14 cellular contexts compared by ENCODE assay signal in the genomic region with DNA sequence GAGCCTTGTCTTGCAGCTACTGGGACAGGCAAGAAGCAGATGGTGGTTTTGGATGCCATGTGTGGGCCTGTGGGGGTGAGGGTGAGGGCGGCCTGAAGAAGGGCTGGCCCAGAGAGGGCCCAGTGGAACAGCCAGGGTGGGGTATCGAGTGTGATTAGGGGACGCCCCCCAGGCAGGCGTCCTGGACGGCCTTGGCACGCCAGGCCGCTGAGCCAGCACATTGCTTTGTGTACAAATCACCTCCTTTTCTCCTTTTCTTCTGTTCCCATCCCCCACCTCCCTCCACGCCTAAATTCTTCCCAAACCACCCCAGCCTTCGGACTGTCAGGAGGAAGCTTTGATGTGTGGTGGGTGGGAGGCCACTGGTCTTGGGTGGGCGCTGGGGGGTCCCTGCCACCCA. TPM values are rescaled to one million over a fixed set of nuclear protein-coding genes. Genes with fewer than 3 reads are reported as not detected.
A peak's percentile ranks its signal among the peaks of the same experiment; 100 is the strongest.
DNase-seq lines count a peak whose midpoint lies in the region; ATAC-seq and TF ChIP-seq lines count a peak whose summit lies in the region.
"Had no signal": no experiment of that assay in that cellular context is flagged by ENCODE, and none has a peak within 500 bp of the region (broad histone marks: within the 10 kb centered on the region; RNA-seq: fewer than 3 reads in every experiment).

No MANE protein-coding gene starts in this region.

- H3K27ac ChIP-seq in A673 (ENCODE audit: low read depth, low read length, poor library complexity, severe bottlenecking) (peak overlapping the region; percentile 50), mesodermal cell (ENCODE audit: low read depth, low read length, severe bottlenecking) (peak overlapping the region; percentile 12)

- TF ChIP-seq CTCF in A673 (conservative IDR thresholded peaks at IDR 0.05; ENCODE audit: low read depth, low read length) = no peak

- H3K4me3 ChIP-seq in A673 (ENCODE audit: low read depth, low read length, poor library complexity, severe bottlenecking) = no peak overlapping the region
- peak overlapping the region; percentile 16 for H3K4me3 ChIP-seq in adipocyte (ENCODE audit: low read length)
- no peak overlapping the region for H3K4me3 ChIP-seq in mesodermal cell (ENCODE audit: extremely low read depth, insufficient read depth, low read length, poor library complexity, severe bottlenecking)
- H3K4me3 ChIP-seq: right atrium auricular region had no signal

- POLR2A ChIA-PET in A673 (lab: Charles Lee; ENCODE audit: low non-redundant PET) = no interaction called here

- H3K9me3 ChIP-seq in A673 (ENCODE audit: low read depth, low read length, poor library complexity, severe bottlenecking) = no peaks in the 10 kb centered on the region
- no peaks in the 10 kb centered on the region for H3K9me3 ChIP-seq in adipocyte (ENCODE audit: control insufficient read depth, low read length)
- no peaks in the 10 kb centered on the region for H3K9me3 ChIP-seq in mesodermal cell (ENCODE audit: control insufficient read depth, low read length)
- H3K9me3 ChIP-seq: right atrium auricular region had no signal

- H3K36me3 ChIP-seq in A673 (ENCODE audit: insufficient read depth, low read length, poor library complexity, severe bottlenecking) (no peaks in the 10 kb centered on the region), adipocyte (ENCODE audit: control insufficient read depth, insufficient read depth, low read length, severe bottlenecking) (no peaks in the 10 kb centered on the region), mesodermal cell (ENCODE audit: control insufficient read depth, insufficient read depth, low read length) (no peaks in the 10 kb centered on the region)
- H3K36me3 ChIP-seq: right atrium auricular region had no signal

- peak overlapping the region; percentile 70 for H3K9ac ChIP-seq in adipocyte (ENCODE audit: low read length)

- intact Hi-C loops in A673 (cut with micrococcal nuclease; ENCODE audit: unreplicated experiment) = loop anchor here (5.0 kb wide), 1 partner anchor 102 kb away; no protein-coding TSS in a partner anchor

- peaks cover 24% of the 10 kb centered on the region for H3K4me1 ChIP-seq in A673 (ENCODE audit: insufficient read depth, low read length, poor library complexity, severe bottlenecking)
- peaks cover 67% of the 10 kb centered on the region for H3K4me1 ChIP-seq in adipocyte (ENCODE audit: control insufficient read depth, insufficient read depth, low read length)
- H3K4me1 ChIP-seq in mesodermal cell (ENCODE audit: control insufficient read depth, insufficient read depth, low read length, poor library complexity, severe bottlenecking) = peaks cover 47% of the 10 kb centered on the region

- no TSS peak for BruUV-seq in A673 (replicated peaks; lab: Mats Ljungman, UMichigan)

- ATAC-seq in HG02973 (IDR thresholded peaks at IDR 0.05; ENCODE audit: unreplicated experiment) (no peak), HG03139 (IDR thresholded peaks at IDR 0.05; ENCODE audit: unreplicated experiment) (no peak)

- WGBS in mesodermal cell (ENCODE audit: insufficient coverage in 2 of 2), 2 experiments = 51 to 84% methylated on average over 5 to 6 of the region's 10 CpGs

- no peak for DNase-seq in A673 (ENCODE audit: low spot score)
- peak; percentile 57 for DNase-seq in ELF-1 (ENCODE audit: low read depth, low spot score)
- DNase-seq in adipocyte (ENCODE audit: low read depth) = peak; percentile 67
- DNase-seq in KBM-7 = no peak
- DNase-seq in CD1c-positive myeloid dendritic cell (ENCODE audit: extremely low spot score) = no peak
- DNase-seq: CD4-positive, CD25-positive, alpha-beta regulatory T cell; NCI-H146; NCI-H748 treated with DMSO at 0.1 percent for 48 hours; SHP77 had no signal

- CTCF ChIA-PET in A673 (lab: Charles Lee) = no interaction called here

- in situ Hi-C loops in KBM-7 (cut with MboI; ENCODE audit: low pct_unique_long_range_greater_than_20kb, low sequenced_read_pairs) = no loop called here

- no peaks in the 10 kb centered on the region for H3K27me3 ChIP-seq in A673 (replicated peaks; ENCODE audit: insufficient read depth, low read depth, low read length, poor library complexity)
- no peaks in the 10 kb centered on the region for H3K27me3 ChIP-seq in adipocyte (replicated peaks; ENCODE audit: control insufficient read depth, insufficient read depth, low read length)
- H3K27me3 ChIP-seq: right atrium auricular region had no signal

RNA-seq across cellular contexts. Expression of gene CD248, which starts 7.8 kb away (rescaled TPM):
- 97.8 and 111 TPM in 2 replicates for total RNA-seq in A673 (2021)
- polyA plus RNA-seq in mesodermal cell (2013, experiment 1 of 2) = 40.0 TPM
- polyA plus RNA-seq in mesodermal cell (2013, experiment 2 of 2) = 37.8 TPM

RNA-seq across cellular contexts. Expression of gene RIN1, which starts 11.6 kb away (rescaled TPM):
- total RNA-seq in A673 (2021) = 4.9 and 6.4 TPM in 2 replicates
- 11.6 TPM for polyA plus RNA-seq in mesodermal cell (2013, experiment 1 of 2)
- polyA plus RNA-seq in mesodermal cell (2013, experiment 2 of 2) = 8.9 TPM

RNA-seq across cellular contexts. Expression of gene BRMS1, which starts 20.3 kb away (rescaled TPM):
- total RNA-seq in A673 (2021) = 76.8 and 93.5 TPM in 2 replicates
- 29.0 TPM for polyA plus RNA-seq in mesodermal cell (2013, experiment 1 of 2)
- 23.3 TPM for polyA plus RNA-seq in mesodermal cell (2013, experiment 2 of 2)

RNA-seq across cellular contexts. Expression of gene B4GAT1, which starts 22.8 kb away (rescaled TPM):
- 47.1 and 53.6 TPM in 2 replicates for total RNA-seq in A673 (2021)
- 38.6 TPM for polyA plus RNA-seq in mesodermal cell (2013, experiment 1 of 2)
- polyA plus RNA-seq in mesodermal cell (2013, experiment 2 of 2) = 37.6 TPM

RNA-seq across cellular contexts. Expression of gene TMEM151A, which starts 32.9 kb away (rescaled TPM):
- total RNA-seq in A673 (2021) = 1.5 and 1.7 TPM in 2 replicates
- polyA plus RNA-seq in mesodermal cell (2013, experiment 1 of 2) = 0.26 TPM
- 0.30 TPM for polyA plus RNA-seq in mesodermal cell (2013, experiment 2 of 2)
- total RNA-seq: CD4-positive, CD25-positive, alpha-beta regulatory T cell; dermis microvascular lymphatic vessel endothelial cell had no signal
- polyA plus RNA-seq: CD4-positive, CD25-positive, alpha-beta regulatory T cell had no signal

Comparison
In these comparisons a context has a peak if more than half of its experiments do, and no peak if none do; other contexts are left out.
1. DNase-seq: peak in ELF-1 (single experiment) and adipocyte (single experiment); none in A673 (single experiment), KBM-7 (single experiment) and CD1c-positive myeloid dendritic cell (single experiment).